In the genomic region with DNA sequence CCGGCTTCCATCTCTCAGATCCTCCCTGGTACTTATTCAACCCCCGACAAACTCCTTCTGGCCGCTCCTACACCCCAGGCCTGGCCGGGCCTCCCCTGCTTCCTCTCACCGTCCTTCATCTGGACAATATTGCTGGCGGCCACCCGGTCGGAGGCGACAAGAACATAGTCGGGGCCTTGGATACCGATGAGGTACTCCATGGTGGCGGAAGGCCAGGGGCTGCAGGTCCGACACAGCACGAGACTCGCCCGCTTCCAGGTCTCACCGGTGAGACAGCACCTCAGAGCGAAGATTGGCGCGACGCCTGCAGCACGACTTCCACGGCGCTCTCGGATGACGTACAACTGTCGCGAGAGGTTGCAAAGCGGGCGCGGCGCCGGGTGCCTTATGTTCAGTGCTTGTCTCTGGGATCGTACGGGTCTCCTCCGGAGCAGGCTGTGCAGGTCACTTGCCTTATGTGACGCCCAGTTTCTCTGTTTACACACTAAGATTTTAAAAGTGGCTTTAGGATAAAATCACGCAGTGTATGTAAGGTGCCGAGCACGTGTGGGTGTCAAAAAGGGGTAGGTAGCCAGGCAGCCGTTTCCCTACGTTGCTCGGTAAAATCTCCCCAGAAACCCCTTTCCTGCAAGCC, we compare ENCODE assay signal across 8 cellular contexts. TPM values are rescaled to one million over a fixed set of nuclear protein-coding genes. Genes with fewer than 3 reads are reported as not detected.
DNase-seq lines count a peak whose midpoint lies in the region; ATAC-seq, FAIRE-seq and TF ChIP-seq lines count a peak whose summit lies in the region.

A gene (minus strand): TSS at position 294 of the 634 bp plus-strand sequence. CDS start 94 bp downstream, at position 200.

- TF ChIP-seq POLR2A in GM12892 (IDR thresholded peaks at IDR 0.05; ENCODE audit: low read depth, low read length): peak; percentile 98
- peak in 1 of 2 donors; percentile 61 for TF ChIP-seq POLR2A in heart left ventricle (IDR thresholded peaks at IDR 0.05)
- TF ChIP-seq POLR2A in tibial nerve (IDR thresholded peaks at IDR 0.05): peak in 1 of 2 donors; percentile 68

- no peak within 1 kb of the TSS for H2BK12ac ChIP-seq in trophoblast cell (ENCODE audit: low read length)

- ATAC-seq in HG02852 (IDR thresholded peaks at IDR 0.05; ENCODE audit: unreplicated experiment) (peak; percentile 84), heart left ventricle (peak; percentile 96 to 98 (median 98))

- H3K4ac ChIP-seq in trophoblast cell (ENCODE audit: low read depth, low read length): peak within 1 kb of the TSS; percentile 96

- peak within 1 kb of the TSS; percentile 96 for H3K9ac ChIP-seq in trophoblast cell (ENCODE audit: low read length)

- intact Hi-C loops in T-helper 1 cell treated with Interleukin-12 subunit alpha and Interleukin-12 subunit beta and Interleukin-4 antibody, amounts not matched to agents 30 ng/mL and 1 ng/mL, for 36 hours (cut with micrococcal nuclease): loop anchor here (1.0 to 10.0 kb wide), 9 partner anchors 73 to 783 kb away; a partner anchor contains a TSS
- intact Hi-C loops in heart left ventricle (cut with DNase I): loop anchor here in 5 of 10 donors (2.0 to 10.0 kb wide), 4 partner anchors 73 to 127 kb away; a partner anchor contains a TSS

- peak; percentile 98 for FAIRE-seq in GM12892 (lab: Jason Lieb, UNC)

- peak within 1 kb of the TSS; percentile 95 for H4K8ac ChIP-seq in trophoblast cell (ENCODE audit: low read depth, low read length)

- H3K27me3 ChIP-seq in heart left ventricle (peaks cover 0 to 16% (median 0%) of the 10 kb centered on the region in 9 donors), trophoblast cell (ENCODE audit: insufficient read depth, low read length) (no peaks in the 10 kb centered on the region), tibial nerve (no peaks in the 10 kb centered on the region)

- H3K18ac ChIP-seq in trophoblast cell (ENCODE audit: low read length): peak within 1 kb of the TSS; percentile 91

- H4K12ac ChIP-seq in trophoblast cell (ENCODE audit: low read depth, low read length): peak within 1 kb of the TSS; percentile 86

- peak in 1 of 12 donors; percentile 8 for TF ChIP-seq CTCF in heart left ventricle (IDR thresholded peaks at IDR 0.05)
- no peak for TF ChIP-seq CTCF in tibial nerve (IDR thresholded peaks at IDR 0.05)

- H3K79me1 ChIP-seq in trophoblast cell (ENCODE audit: low read length): peaks cover 9% of the 10 kb centered on the region

- 0% methylated on average over 21 to 43 of the region's 43 CpGs for WGBS in heart left ventricle, 4 donors
- WGBS in trophoblast cell (ENCODE audit: extremely low coverage, insufficient coverage, insufficient read length): no CpG with 5 or more reads among the region's 43 CpGs
- 0 to 1% methylated on average over 42 to 43 of the region's 43 CpGs for WGBS in tibial nerve, 2 donors

- H3K36me3 ChIP-seq in heart left ventricle (peaks cover 0 to under 1% (median 0%) of the 10 kb centered on the region in 9 donors), trophoblast cell (ENCODE audit: control insufficient read depth in 1 of 2, insufficient read depth in 2 of 2, low read length in 2 of 2) (no peaks in the 10 kb centered on the region), tibial nerve (no peaks in the 10 kb centered on the region)

- H3K79me2 ChIP-seq in trophoblast cell (ENCODE audit: control insufficient read depth, insufficient read depth, low read length, poor library complexity): peaks cover 9% of the 10 kb centered on the region

- H3K23ac ChIP-seq in trophoblast cell (ENCODE audit: low read length): no peak within 1 kb of the TSS

- peak within 1 kb of the TSS; percentile 90 for H3K14ac ChIP-seq in trophoblast cell (ENCODE audit: low read length)

- H2BK5ac ChIP-seq in trophoblast cell (ENCODE audit: low read depth, low read length, poor library complexity): peak within 1 kb of the TSS; percentile 85

- peak within 1 kb of the TSS; percentile 84 for H2AK5ac ChIP-seq in trophoblast cell (ENCODE audit: low read length)

- H2AFZ ChIP-seq in trophoblast cell (ENCODE audit: insufficient read depth, low read length, poor library complexity): peak within 1 kb of the TSS; percentile 64

- TF ChIP-seq EP300 in tibial nerve (IDR thresholded peaks at IDR 0.05): peak; percentile 66 to 95

- H4K91ac ChIP-seq in trophoblast cell (ENCODE audit: low read depth, low read length): peak within 1 kb of the TSS; percentile 91

- H3K4me1 ChIP-seq in heart left ventricle (peaks cover 0 to 50% (median 39%) of the 10 kb centered on the region in 12 donors), trophoblast cell (ENCODE audit: control insufficient read depth in 1 of 2, insufficient read depth in 2 of 2, low read length in 2 of 2) (no peaks in the 10 kb centered on the region), tibial nerve (peaks cover 0 to 51% (median 35%) of the 10 kb centered on the region in 4 donors)

- peak within 1 kb of the TSS; percentile 69 to 95 (median 88) for H3K27ac ChIP-seq in heart left ventricle
- H3K27ac ChIP-seq in trophoblast cell (ENCODE audit: low read depth, low read length): peak within 1 kb of the TSS; percentile 69
- peak within 1 kb of the TSS; percentile 68 to 93 (median 88) for H3K27ac ChIP-seq in tibial nerve

- peak within 1 kb of the TSS; percentile 69 to 96 (median 82) for H3K4me3 ChIP-seq in heart left ventricle
- H3K4me3 ChIP-seq in trophoblast cell (ENCODE audit: low read depth, low read length): peak within 1 kb of the TSS; percentile 92
- H3K4me3 ChIP-seq in tibial nerve: peak within 1 kb of the TSS; percentile 65 to 87 (median 72)

- peak within 1 kb of the TSS; percentile 74 for H3K4me2 ChIP-seq in trophoblast cell (ENCODE audit: low read length)

- peak within 1 kb of the TSS; percentile 82 for H2BK120ac ChIP-seq in trophoblast cell (ENCODE audit: insufficient read depth, low read length, poor library complexity)

- H3K9me3 ChIP-seq in heart left ventricle: no peaks in the 10 kb centered on the region
- H3K9me3 ChIP-seq in trophoblast cell (ENCODE audit: insufficient read depth, low read depth, low read length): no peaks in the 10 kb centered on the region
- H3K9me3 ChIP-seq in tibial nerve: no peaks in the 10 kb centered on the region

- DNase-seq in GM12892 (ENCODE audit: insufficient read length) (peak; percentile 75), NCI-H1694 (lab: John Stamatoyannopoulos, UW) (peak; percentile 84), amniotic epithelial cell (ENCODE audit: low read depth) (peak; percentile 91), heart left ventricle (peak; percentile 94 to 97 (median 95)), trophoblast cell (peak; percentile 99), tibial nerve (ENCODE audit: low spot score in 2 of 2) (peak; percentile 95 to 98)

RNA-seq across cellular contexts. Expression of the gene that starts here (rescaled TPM):
- 86.5 TPM for polyA plus RNA-seq in GM12892 (2012; ENCODE audit: missing spikeins)
- total RNA-seq in T-helper 1 cell treated with Interleukin-12 subunit alpha and Interleukin-12 subunit beta and Interleukin-4 antibody, amounts not matched to agents 30 ng/mL and 1 ng/mL, for 36 hours: 113 and 116 TPM in 2 replicates
- total RNA-seq in heart left ventricle (10 to 100 TPM; 36.3 to 60.0 (median 41.7) TPM), tibial nerve (10 to 100 TPM; 24.9 to 41.4 (median 33.8) TPM)
- 10 to 100 TPM; 41.1 to 50.5 TPM for polyA plus RNA-seq in heart left ventricle
- polyA plus RNA-seq in trophoblast cell (2013): 186 and 201 TPM in 2 replicates

Comparison
In these comparisons a context has a peak if more than half of its experiments do, and no peak if none do; other contexts are left out.
1. Peak in every context shown above with its lines: DNase-seq, ATAC-seq, H3K4me3 ChIP-seq and H3K27ac ChIP-seq.